Comparison of ENCODE assay signal across 8 cellular contexts in genomic region chr9:110126986-110127864, GRCh38.
DNase-seq lines count a peak whose midpoint lies in the region; ATAC-seq and TF ChIP-seq lines count a peak whose summit lies in the region.

No MANE protein-coding gene starts in this region.

- H3K4me1 ChIP-seq in H9 (ENCODE audit: insufficient read depth, low read length), result peaks cover 43% of the 10 kb centered on the region
- peaks cover 27 to 48% (median 35%) of the 10 kb centered on the region in 3 donors for H3K4me1 ChIP-seq in skeletal muscle tissue (ENCODE audit: control insufficient read depth in 3 of 3, insufficient read depth in 3 of 3, low read length in 3 of 3)

- ATAC-seq in GM21529 (IDR thresholded peaks at IDR 0.05; ENCODE audit: unreplicated experiment) (no peak), HG02798 (IDR thresholded peaks at IDR 0.05; ENCODE audit: poor library complexity, unreplicated experiment) (no peak)

- H3K27me3 Mint-ChIP-seq in H9 (ENCODE audit: low read depth), result no peaks in the 10 kb centered on the region; the same call in 1 of the 2 replicates

- H3K79me2 ChIP-seq in H9 (ENCODE audit: insufficient read depth, low read length), result peaks cover 7% of the 10 kb centered on the region; the same call in 1 of the 2 replicates

- no peak overlapping the region for H3K4ac ChIP-seq in H9 (ENCODE audit: low read depth, low read length)

- H3K79me1 ChIP-seq in H9 (ENCODE audit: insufficient read depth, low read depth, low read length, poor library complexity, severe bottlenecking), result no peaks in the 10 kb centered on the region

- intact Hi-C loops in lower leg skin (cut with DNase I; ENCODE audit: low total_unique reads), result no loop called here

- H3K4me1 Mint-ChIP-seq in H9, result peaks cover 89 to 90% of the 10 kb centered on the region in 2 experiments

- no peak overlapping the region for H4K5ac ChIP-seq in H9 (ENCODE audit: insufficient read length, low read depth, low read length)

- H4K91ac ChIP-seq in H9 (ENCODE audit: insufficient read length, low read depth, low read length), result no peak overlapping the region

- H3K27ac ChIP-seq in H9 (ENCODE audit: insufficient read length, low read depth, low read length) (no peak overlapping the region), angular gyrus (ENCODE audit: low read depth, low read length) (peak overlapping the region; percentile 23), skeletal muscle tissue (ENCODE audit: low read depth, low read length) (peak overlapping the region; percentile 74)

- no peak overlapping the region for H2AK5ac ChIP-seq in H9 (ENCODE audit: insufficient read length, low read length)

- no peak overlapping the region for H3K4me2 ChIP-seq in H9 (ENCODE audit: insufficient read depth, insufficient read length, low read length)

- H3K18ac ChIP-seq in H9 (ENCODE audit: insufficient read length, low read depth, low read length), result no peak overlapping the region

- H3T11ph ChIP-seq in H9 (ENCODE audit: low read length), result no peak overlapping the region

- peak overlapping the region; percentile 42 for H3K14ac ChIP-seq in H9 (ENCODE audit: insufficient read depth, low read length)

- H3K56ac ChIP-seq in H9 (ENCODE audit: insufficient read length, low read depth, low read length), result no peak overlapping the region

- DNase-seq in H9, result peak; percentile 70
- peak; percentile 26 for DNase-seq in iPS-NIHi11 (ENCODE audit: low spot score)
- DNase-seq in lower leg skin (ENCODE audit: low spot score in 2 of 2), result no peak
- DNase-seq in hypothalamus (lab: John Stamatoyannopoulos, UW), result no peak

- no peaks in the 10 kb centered on the region for H3K27me3 ChIP-seq in H9 (ENCODE audit: insufficient read depth, low read length)
- H3K27me3 ChIP-seq in skeletal muscle tissue (ENCODE audit: control insufficient read depth in 3 of 3, insufficient read depth in 3 of 3, low read length in 3 of 3), result no peaks in the 10 kb centered on the region

- H3K9ac ChIP-seq in H9 (ENCODE audit: extremely low read depth, insufficient read length, low read length) (no peak overlapping the region), skeletal muscle tissue (ENCODE audit: low read depth in 1 of 3, low read length in 3 of 3) (peak overlapping the region in 2 of 3 donors; percentile 4 to 42)

- peak overlapping the region in 1 of 2 experiments; percentile 30; a peak in 1 of 5 replicates for H3K4me3 Mint-ChIP-seq in H9

- no peak overlapping the region for H3K23ac ChIP-seq in H9 (ENCODE audit: insufficient read length, low read depth, low read length)

- H3K36me3 Mint-ChIP-seq in H9 (ENCODE audit: insufficient read depth in 1 of 3, low read depth in 3 of 3), result peaks cover 0 to 3% (median 0%) of the 10 kb centered on the region in 3 experiments; a peak in 2 of 7 replicates

- H4K8ac ChIP-seq in H9 (replicated peaks; ENCODE audit: insufficient read length, low read depth, low read length), result no peak overlapping the region

- no peaks in the 10 kb centered on the region for H3K23me2 ChIP-seq in H9 (ENCODE audit: insufficient read length, low read depth, low read length, poor library complexity, severe bottlenecking)

- TF ChIP-seq CTCF in H9 (conservative IDR thresholded peaks at IDR 0.05), result no peak
- no peak for TF ChIP-seq CTCF in lower leg skin (IDR thresholded peaks at IDR 0.05)

- H3K9me3 Mint-ChIP-seq in H9, result no peaks in the 10 kb centered on the region

- H3K36me3 ChIP-seq in skeletal muscle tissue (ENCODE audit: control insufficient read depth in 3 of 3, insufficient read depth in 3 of 3, low read length in 3 of 3), result no peaks in the 10 kb centered on the region

- no peaks in the 10 kb centered on the region for H4K20me1 ChIP-seq in H9 (ENCODE audit: control insufficient read depth, insufficient read depth, insufficient read length)

- no peak overlapping the region for H2BK5ac ChIP-seq in H9 (ENCODE audit: insufficient read length, low read length)

- H3K27ac Mint-ChIP-seq in H9, result peak overlapping the region in 2 of 3 experiments; percentile 38 to 95; a peak in 5 of 7 replicates

- TF ChIP-seq POLR2A in lower leg skin (IDR thresholded peaks at IDR 0.05), result no peak

- H3K4me3 ChIP-seq in skeletal muscle tissue (ENCODE audit: low read length in 3 of 3) (peak overlapping the region in 2 of 3 donors; percentile 45 to 48), lower leg skin (ENCODE audit: low read depth, poor library complexity, severe bottlenecking) (no peak overlapping the region)

- H3K9me3 ChIP-seq in H9 (ENCODE audit: control insufficient read depth, low read depth, low read length) (no peaks in the 10 kb centered on the region), skeletal muscle tissue (ENCODE audit: control insufficient read depth in 3 of 3, low read length in 3 of 3) (no peaks in the 10 kb centered on the region)

- no peak overlapping the region for H2AFZ ChIP-seq in H9 (ENCODE audit: low read length)

- H2BK12ac ChIP-seq in H9 (ENCODE audit: insufficient read length, low read depth, low read length), result no peak overlapping the region

- no peak overlapping the region for H2BK15ac ChIP-seq in H9 (ENCODE audit: low read depth, low read length)

- H2BK120ac ChIP-seq in H9 (ENCODE audit: low read depth, low read length, poor library complexity, severe bottlenecking), result no peak overlapping the region

- H2BK20ac ChIP-seq in H9 (ENCODE audit: low read depth, low read length, poor library complexity, severe bottlenecking), result no peak overlapping the region

- WGBS in H9 (ENCODE audit: extremely low coverage, insufficient read length, low lambda C conversion rate), result no CpG with 5 or more reads among the region's 23 CpGs
- WGBS in lower leg skin, 2 donors, result 41 to 47% methylated on average over 22 to 23 of the region's 23 CpGs

Comparison
In these comparisons a context has a peak if more than half of its experiments do, and no peak if none do; other contexts are left out.
1. DNase-seq: peak in H9 (single experiment) and iPS-NIHi11 (single experiment); none in lower leg skin (0 of 2) and hypothalamus (0 of 51).